24 cellular contexts compared by ENCODE assay signal in genomic region chr5:168929656-168930055, GRCh38.
"Had no signal": no experiment of that assay in that cellular context is flagged by ENCODE, and none has a peak within 500 bp of the region (broad histone marks: within the 10 kb centered on the region; RNA-seq: fewer than 3 reads in every experiment).

No MANE protein-coding gene starts in this region.

- H3K4me1 ChIP-seq: colonic mucosa, esophagus squamous epithelium, left lung, lower lobe of right lung had no signal

- H3K27ac Mint-ChIP-seq: dendritic cell treated with granulocyte-macrophage colony-stimulating factor and Interleukin-4, amounts not matched to agents 40 ng/mL and 50 ng/mL, for 4 days; effector memory CD8-positive, alpha-beta T cell; endodermal cell; mesothelial cell of epicardium had no signal

- DNase-seq: colonic mucosa; cortex of kidney; effector CD8-positive, alpha-beta T cell; effector memory CD8-positive, alpha-beta T cell; endodermal cell; erythroblast; esophagus squamous epithelium; foreskin fibroblast; foreskin melanocyte; gastrocnemius medialis; glutamatergic neuron; head of caudate nucleus; heart right ventricle; hippocampal formation; left cardiac atrium; left lung; left ventricle myocardium superior; lower lobe of right lung; mesenchymal stem cell; mucosa of descending colon had no signal

- H3K36me3 ChIP-seq: colonic mucosa, esophagus squamous epithelium, gastrocnemius medialis, heart right ventricle, left lung, lower lobe of right lung had no signal

- H3K9me3 Mint-ChIP-seq: dendritic cell treated with granulocyte-macrophage colony-stimulating factor and Interleukin-4, amounts not matched to agents 40 ng/mL and 50 ng/mL, for 4 days; endodermal cell; mesothelial cell of epicardium had no signal

- H3K4me3 ChIP-seq: colonic mucosa, esophagus squamous epithelium, gastrocnemius medialis, heart right ventricle, left lung, lower lobe of right lung, mucosa of descending colon had no signal

- ATAC-seq: effector memory CD8-positive, alpha-beta T cell; esophagus mucosa; gastrocnemius medialis; left cardiac atrium; left lung; left ventricle myocardium superior; lower lobe of right lung; mucosa of descending colon had no signal

- H3K4me1 Mint-ChIP-seq: mesothelial cell of epicardium had no signal

- H3K27me3 ChIP-seq: colonic mucosa, gastrocnemius medialis had no signal

- H3K4me3 Mint-ChIP-seq: dendritic cell treated with granulocyte-macrophage colony-stimulating factor and Interleukin-4, amounts not matched to agents 40 ng/mL and 50 ng/mL, for 4 days; effector memory CD8-positive, alpha-beta T cell; endodermal cell; mesothelial cell of epicardium had no signal

- H3K36me3 Mint-ChIP-seq: mesothelial cell of epicardium had no signal

- H3K9me3 ChIP-seq: colonic mucosa, esophagus squamous epithelium, gastrocnemius medialis, heart right ventricle, left lung, lower lobe of right lung, mucosa of descending colon had no signal

- H3K27ac ChIP-seq: colonic mucosa, epithelial cell of prostate, esophagus squamous epithelium, gastrocnemius medialis, heart right ventricle, left lung, lower lobe of right lung had no signal
